8 cellular contexts compared by ENCODE assay signal in the genomic region with DNA sequence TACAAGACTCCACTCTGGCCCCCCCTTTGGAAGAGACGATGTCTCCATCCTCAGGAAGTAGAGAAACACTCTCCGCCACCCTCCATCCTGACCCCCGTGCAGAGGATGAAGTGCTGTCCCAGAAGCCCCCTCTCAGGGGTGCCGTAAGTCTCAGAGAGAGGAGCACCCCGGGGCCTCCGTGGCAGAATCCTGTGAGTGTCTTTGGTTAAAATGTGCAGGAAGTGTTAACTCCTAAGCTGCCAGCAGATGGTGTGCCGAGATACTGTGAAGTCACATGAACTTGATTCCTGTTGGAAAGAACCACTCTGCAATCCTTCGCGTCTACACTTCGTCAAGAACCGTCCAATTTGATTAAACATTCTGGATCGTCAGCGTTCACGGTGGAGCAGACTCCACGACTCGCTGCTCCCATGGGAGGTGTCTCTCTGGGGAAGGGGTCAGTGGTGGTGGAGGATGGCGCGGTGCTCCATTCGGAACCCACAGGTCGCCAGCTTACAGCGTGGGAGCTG. TPM values are rescaled to one million over a fixed set of nuclear protein-coding genes. Genes with fewer than 3 reads are reported as not detected.
DNase-seq lines count a peak whose midpoint lies in the region; ATAC-seq and TF ChIP-seq lines count a peak whose summit lies in the region.

No MANE protein-coding gene starts in this region.

- DNase-seq in GM12865 (ENCODE audit: low read depth) (peak; percentile 65), heart right ventricle (no peak), cerebellar cortex (ENCODE audit: low spot score) (no peak), SHP77 (lab: John Stamatoyannopoulos, UW) (no peak), adrenal gland (no peak)
- DNase-seq in activated CD8-positive, alpha-beta T cell treated with anti-CD3 and anti-CD28 coated beads for 36 hours, result peak; percentile 80
- DNase-seq in stimulated activated CD4-positive, alpha-beta T cell treated with anti-CD3 and anti-CD28 coated beads, TNF-alpha, amount 100 ng/mL, for 24 hours (ENCODE audit: low read depth in 3 of 3), result peak in 2 of 3 experiments; percentile 21 to 51

- WGBS in heart right ventricle, 2 donors, result 45 to 47% methylated on average over 21 of the region's 21 CpGs
- WGBS in adrenal gland, 4 donors, result 63 to 76% (median 64%) methylated on average over 18 to 21 of the region's 21 CpGs

- H3K36me3 Mint-ChIP-seq in activated CD8-positive, alpha-beta T cell treated with anti-CD3 and anti-CD28 coated beads for 36 hours (ENCODE audit: low read depth), result peaks cover 43% of the 10 kb centered on the region

- TF ChIP-seq POLR2A in adrenal gland (IDR thresholded peaks at IDR 0.05), result no peak

- H3K27me3 Mint-ChIP-seq in activated CD8-positive, alpha-beta T cell treated with anti-CD3 and anti-CD28 coated beads for 36 hours, result no peaks in the 10 kb centered on the region

- H3K27me3 ChIP-seq in heart right ventricle (no peaks in the 10 kb centered on the region), adrenal gland (no peaks in the 10 kb centered on the region)

- H3K27ac Mint-ChIP-seq in activated CD8-positive, alpha-beta T cell treated with anti-CD3 and anti-CD28 coated beads for 36 hours, result peak overlapping the region; percentile 99

- CTCF ChIA-PET in activated CD8-positive, alpha-beta T cell treated with anti-CD3 and anti-CD28 coated beads for 36 hours (lab: Charles Lee), result interaction anchor here (0.8 to 2.3 kb wide), 8 partner anchors 8 to 188 kb away, joined by 3 to 7 read pairs (median 4); no protein-coding TSS in a partner anchor

- H3K4me3 ChIP-seq in GM12865 (ENCODE audit: low read depth, low read length) (peak overlapping the region; percentile 17), heart right ventricle (peak overlapping the region in 8 of 10 donors; percentile 4 to 40 (median 23)), adrenal gland (peak overlapping the region in 1 of 4 donors; percentile 6)

- H3K9me3 ChIP-seq in heart right ventricle (no peaks in the 10 kb centered on the region), adrenal gland (replicated peaks in 1 of 3) (no peaks in the 10 kb centered on the region)

- TF ChIP-seq CTCF in GM12865 (IDR thresholded peaks at IDR 0.05; ENCODE audit: insufficient read depth, low read depth, low read length, missing control alignments), result peak; percentile 45
- TF ChIP-seq CTCF in activated CD8-positive, alpha-beta T cell treated with anti-CD3 and anti-CD28 coated beads for 36 hours (IDR thresholded peaks at IDR 0.05), result peak; percentile 76
- peak in 3 of 9 donors; percentile 9 to 18 (median 13) for TF ChIP-seq CTCF in heart right ventricle (IDR thresholded peaks at IDR 0.05)
- TF ChIP-seq CTCF in adrenal gland (IDR thresholded peaks at IDR 0.05), result no peak

- POLR2A ChIA-PET in activated CD8-positive, alpha-beta T cell treated with anti-CD3 and anti-CD28 coated beads for 36 hours (lab: Charles Lee), result interaction anchor here (0.5 to 2.1 kb wide), 7 partner anchors 10 to 496 kb away, joined by 3 to 6 read pairs (median 4); partner anchors contain the start of gene ZFPM1

- H3K27ac ChIP-seq in heart right ventricle, result peak overlapping the region in 7 of 10 donors; percentile 33 to 100 (median 61)
- peak overlapping the region in 2 of 5 donors; percentile 75 to 96 for H3K27ac ChIP-seq in adrenal gland

- H3K4me1 Mint-ChIP-seq in activated CD8-positive, alpha-beta T cell treated with anti-CD3 and anti-CD28 coated beads for 36 hours (ENCODE audit: low read depth), result peaks cover 86% of the 10 kb centered on the region

- intact Hi-C loops in activated CD8-positive, alpha-beta T cell treated with anti-CD3 and anti-CD28 coated beads for 36 hours (cut with micrococcal nuclease), result no loop called here
- intact Hi-C loops in heart right ventricle (cut with DNase I) (no loop called here), adrenal gland (cut with DNase I) (no loop called here)

- ATAC-seq in HG03354 (IDR thresholded peaks at IDR 0.05; ENCODE audit: poor library complexity, severe bottlenecking, unreplicated experiment) (peak; percentile 32), heart right ventricle (peak in 2 of 8 donors; percentile 6 to 10)
- ATAC-seq in activated CD8-positive, alpha-beta T cell treated with anti-CD3 and anti-CD28 coated beads for 36 hours, result peak; percentile 70

- H3K4me1 ChIP-seq in heart right ventricle, result peaks cover 9 to 66% (median 54%) of the 10 kb centered on the region in 9 donors
- H3K4me1 ChIP-seq in adrenal gland (replicated peaks in 1 of 2), result peaks cover 8 to 51% of the 10 kb centered on the region in 2 donors

- peak overlapping the region; percentile 86 for H3K4me3 Mint-ChIP-seq in activated CD8-positive, alpha-beta T cell treated with anti-CD3 and anti-CD28 coated beads for 36 hours

- peaks cover 0 to 24% (median 0%) of the 10 kb centered on the region in 9 donors for H3K36me3 ChIP-seq in heart right ventricle
- no peaks in the 10 kb centered on the region for H3K36me3 ChIP-seq in adrenal gland (replicated peaks in 1 of 2)

- H3K9me3 Mint-ChIP-seq in activated CD8-positive, alpha-beta T cell treated with anti-CD3 and anti-CD28 coated beads for 36 hours, result no peaks in the 10 kb centered on the region

RNA-seq across cellular contexts. Expression of gene BANP, which starts 5.6 kb away (rescaled TPM):
- total RNA-seq in activated CD8-positive, alpha-beta T cell treated with anti-CD3 and anti-CD28 coated beads for 36 hours, result 10 to 100 TPM; 32.1 to 36.1 TPM
- total RNA-seq in heart right ventricle (10 to 100 TPM in 9 of 10 donors, 1 to 10 TPM in 1; 9.3 to 20.4 (median 14.3) TPM), adrenal gland (10 to 100 TPM; 16.8 to 29.8 (median 22.2) TPM)
- polyA plus RNA-seq in heart right ventricle (10 to 100 TPM in 1 of 2 donors, 1 to 10 TPM in 1; 6.1 to 11.3 TPM), adrenal gland (10 to 100 TPM; 10.4 to 23.6 (median 19.2) TPM)

RNA-seq across cellular contexts. Expression of gene CA5A, which starts 20.5 kb away (rescaled TPM):
- total RNA-seq in activated CD8-positive, alpha-beta T cell treated with anti-CD3 and anti-CD28 coated beads for 36 hours, result not detected
- total RNA-seq in heart right ventricle (under 1 TPM in 4 of 10 donors, not detected in 6; 0.15 to 0.65 (median 0.27) TPM), adrenal gland (under 1 TPM in 1 of 8 donors, not detected in 7; 0.56 TPM)
- polyA plus RNA-seq in heart right ventricle (under 1 TPM in 1 of 2 donors, not detected in 1; 0.29 TPM), adrenal gland (not detected)

Comparison
In these comparisons a context has a peak if more than half of its experiments do, and no peak if none do; other contexts are left out.
1. DNase-seq: peak in GM12865 (single experiment), activated CD8-positive, alpha-beta T cell treated with anti-CD3 and anti-CD28 coated beads for 36 hours (single experiment) and stimulated activated CD4-positive, alpha-beta T cell treated with anti-CD3 and anti-CD28 coated beads, TNF-alpha, amount 100 ng/mL, for 24 hours (2 of 3); none in heart right ventricle (0 of 2), cerebellar cortex (single experiment), SHP77 (0 of 2) and adrenal gland (0 of 7).
2. CTCF ChIP-seq: peak in GM12865 (single experiment) and activated CD8-positive, alpha-beta T cell treated with anti-CD3 and anti-CD28 coated beads for 36 hours (single experiment); none in adrenal gland (0 of 6).